26 cellular contexts compared by ENCODE assay signal in the genomic region with DNA sequence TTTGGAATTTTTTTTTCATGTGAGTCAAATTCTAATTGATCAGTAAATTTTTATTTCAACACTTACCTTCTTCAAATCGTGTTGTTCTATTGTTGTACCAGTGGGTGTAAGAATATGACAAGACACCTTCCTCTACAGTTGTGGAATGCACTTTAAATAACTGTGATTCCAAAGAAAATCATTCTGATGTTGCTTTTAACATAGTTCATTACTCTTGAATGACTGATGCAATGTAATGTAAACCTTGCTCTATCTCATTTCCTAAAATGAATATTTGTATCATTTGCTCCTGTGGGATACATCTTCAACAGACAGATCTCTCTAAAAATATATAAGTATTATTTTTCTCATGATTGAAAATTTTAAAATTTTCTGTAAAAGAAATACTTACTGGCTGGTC.
"Had no signal": no experiment of that assay in that cellular context is flagged by ENCODE, and none has a peak within 500 bp of the region (broad histone marks: within the 10 kb centered on the region; RNA-seq: fewer than 3 reads in every experiment).

No MANE protein-coding gene starts in this region.

- H3K27me3 Mint-ChIP-seq: memory B cell; stimulated activated memory B cell treated with anti-CD40 and anti-IgM and Interleukin-4, amounts not matched to agents 10 μg/mL and 1 μg/mL and 100 μg/mL, for 72 hours; stimulated activated naive CD8-positive, alpha-beta T cell treated with anti-CD3 and anti-CD28 coated beads, Interleukin-15, amount 100 ng/mL, for 72 hours had no signal

- H3K9me3 ChIP-seq: colonic mucosa, left ventricle myocardium inferior, lower lobe of right lung, ovary, right atrium auricular region, sigmoid colon, testis, tibial nerve, upper lobe of right lung, vagina had no signal

- H3K4me3 Mint-ChIP-seq: endodermal cell; immature natural killer cell; memory B cell; mesothelial cell of epicardium; natural killer cell; neural progenitor cell; stimulated activated memory B cell treated with anti-CD40 and anti-IgM and Interleukin-4, amounts not matched to agents 10 μg/mL and 1 μg/mL and 100 μg/mL, for 72 hours; stimulated activated naive CD8-positive, alpha-beta T cell treated with anti-CD3 and anti-CD28 coated beads, Interleukin-15, amount 100 ng/mL, for 72 hours had no signal

- H3K9ac ChIP-seq: neural progenitor cell had no signal

- H3K36me3 Mint-ChIP-seq: immature natural killer cell; memory B cell; natural killer cell; neural progenitor cell; stimulated activated memory B cell treated with anti-CD40 and anti-IgM and Interleukin-4, amounts not matched to agents 10 μg/mL and 1 μg/mL and 100 μg/mL, for 72 hours had no signal

- ATAC-seq: lower lobe of right lung; natural killer cell; stimulated activated memory B cell treated with anti-CD40 and anti-IgM and Interleukin-4, amounts not matched to agents 10 μg/mL and 1 μg/mL and 100 μg/mL, for 72 hours; stimulated activated naive CD8-positive, alpha-beta T cell treated with anti-CD3 and anti-CD28 coated beads, Interleukin-15, amount 100 ng/mL, for 72 hours; upper lobe of right lung had no signal

- FAIRE-seq: endothelial cell of umbilical vein, keratinocyte had no signal

- H3K4me1 Mint-ChIP-seq: endodermal cell; immature natural killer cell; memory B cell; natural killer cell; stimulated activated memory B cell treated with anti-CD40 and anti-IgM and Interleukin-4, amounts not matched to agents 10 μg/mL and 1 μg/mL and 100 μg/mL, for 72 hours; stimulated activated naive CD8-positive, alpha-beta T cell treated with anti-CD3 and anti-CD28 coated beads, Interleukin-15, amount 100 ng/mL, for 72 hours had no signal

- H3K4me3 ChIP-seq: colonic mucosa, left ventricle myocardium inferior, lower lobe of right lung, neural progenitor cell, ovary, right atrium auricular region, sigmoid colon, smooth muscle cell, testis, tibial nerve, upper lobe of right lung, vagina had no signal

- H3K36me3 ChIP-seq: colonic mucosa, left ventricle myocardium inferior, lower lobe of right lung, neural progenitor cell, ovary, right atrium auricular region, sigmoid colon, tibial nerve, upper lobe of right lung, vagina had no signal

- H3K27me3 ChIP-seq: colonic mucosa, neural progenitor cell, ovary, right atrium auricular region, sigmoid colon, testis, tibial nerve, upper lobe of right lung, vagina had no signal

- DNase-seq: colonic mucosa; effector CD4-positive, alpha-beta T cell; endodermal cell; erythroblast; foreskin fibroblast; immature natural killer cell; left ventricle myocardium inferior; lower lobe of right lung; natural killer cell; nucleus accumbens; ovary; sigmoid colon; stimulated activated CD4-positive, alpha-beta T cell treated with anti-CD3 and anti-CD28 coated beads, Interleukin-4, amount 100 ng/mL, for 24 hours; stimulated activated naive CD8-positive, alpha-beta T cell treated with anti-CD3 and anti-CD28 coated beads, Interleukin-15, amount 100 ng/mL, for 72 hours; testis; upper lobe of right lung had no signal

- H3K27ac Mint-ChIP-seq: endodermal cell; immature natural killer cell; memory B cell; mesothelial cell of epicardium; natural killer cell; neural progenitor cell; stimulated activated memory B cell treated with anti-CD40 and anti-IgM and Interleukin-4, amounts not matched to agents 10 μg/mL and 1 μg/mL and 100 μg/mL, for 72 hours; stimulated activated naive CD8-positive, alpha-beta T cell treated with anti-CD3 and anti-CD28 coated beads, Interleukin-15, amount 100 ng/mL, for 72 hours had no signal

- H3K4me2 ChIP-seq: neural progenitor cell, smooth muscle cell had no signal

- H3K27ac ChIP-seq: colonic mucosa, left ventricle myocardium inferior, lower lobe of right lung, neural progenitor cell, ovary, right atrium auricular region, sigmoid colon, testis, tibial nerve, upper lobe of right lung, vagina had no signal

- H2AFZ ChIP-seq: neural progenitor cell had no signal

- H3K4me1 ChIP-seq: colonic mucosa, lower lobe of right lung, neural progenitor cell, testis, upper lobe of right lung, vagina had no signal

- H3K9me3 Mint-ChIP-seq: endodermal cell; neural progenitor cell; stimulated activated memory B cell treated with anti-CD40 and anti-IgM and Interleukin-4, amounts not matched to agents 10 μg/mL and 1 μg/mL and 100 μg/mL, for 72 hours; stimulated activated naive CD8-positive, alpha-beta T cell treated with anti-CD3 and anti-CD28 coated beads, Interleukin-15, amount 100 ng/mL, for 72 hours had no signal
